Comparison of ENCODE assay signal across 8 cellular contexts in genomic region chr13:50144473-50145160, GRCh38.
"Had no signal": no experiment of that assay in that cellular context is flagged by ENCODE, and none has a peak within 500 bp of the region (broad histone marks: within the 10 kb centered on the region; RNA-seq: fewer than 3 reads in every experiment).

No MANE protein-coding gene starts in this region.

- H3K27ac ChIP-seq: left ventricle myocardium inferior had no signal

- H3K4me3 ChIP-seq: left ventricle myocardium inferior had no signal

- H3K36me3 ChIP-seq: left ventricle myocardium inferior had no signal

- H3K9me3 ChIP-seq: left ventricle myocardium inferior had no signal

- DNase-seq: activated CD4-positive, CD25-positive, alpha-beta regulatory T cell treated with anti-CD3 and anti-CD28 coated beads, Interleukin-2, amount 50 U/mL, for 72 hours; activated naive CD4-positive, alpha-beta T cell treated with anti-CD3 and anti-CD28 coated beads for 36 hours; activated naive CD8-positive, alpha-beta T cell treated with anti-CD3 and anti-CD28 coated beads, Interleukin-2, amount 50 U/mL, for 24 hours; foreskin fibroblast; left ventricle myocardium inferior; mesendoderm; posterior cingulate gyrus; retina had no signal
